11 cellular contexts compared by ENCODE assay signal in genomic region chr2:239164281-239164871, GRCh38.
DNase-seq lines count a peak whose midpoint lies in the region; ATAC-seq, FAIRE-seq and TF ChIP-seq lines count a peak whose summit lies in the region.
"Had no signal": no experiment of that assay in that cellular context is flagged by ENCODE, and none has a peak within 500 bp of the region (broad histone marks: within the 10 kb centered on the region; RNA-seq: fewer than 3 reads in every experiment).

No MANE protein-coding gene starts in this region.

- peak overlapping the region; percentile 26 for H3K4me3 Mint-ChIP-seq in activated T-cell treated with anti-CD3 and anti-CD28 coated beads, Interleukin-2, amount 50 U/mL, for 4 hours
- H3K4me3 Mint-ChIP-seq in activated T-cell treated with anti-CD3 and anti-CD28 coated beads, Interleukin-2, amount 50 U/mL, for 24 hours: no peak overlapping the region
- peak overlapping the region; percentile 22 for H3K4me3 Mint-ChIP-seq in activated CD8-positive, alpha-beta T cell treated with anti-CD3 and anti-CD28 coated beads, Interleukin-2, amount 10 ng/mL, durations not matched to agents 7 days and 5 days

- H3K27ac ChIP-seq in kidney (ENCODE audit: low read depth in 2 of 2, low read length in 2 of 2): no peak overlapping the region
- H3K27ac ChIP-seq: transverse colon had no signal

- H3K27me3 Mint-ChIP-seq in activated T-cell treated with anti-CD3 and anti-CD28 coated beads, Interleukin-2, amount 50 U/mL, for 4 hours (ENCODE audit: low read depth): no peaks in the 10 kb centered on the region
- no peaks in the 10 kb centered on the region for H3K27me3 Mint-ChIP-seq in activated T-cell treated with anti-CD3 and anti-CD28 coated beads, Interleukin-2, amount 50 U/mL, for 24 hours
- H3K27me3 Mint-ChIP-seq in activated CD8-positive, alpha-beta T cell treated with anti-CD3 and anti-CD28 coated beads, Interleukin-2, amount 10 ng/mL, durations not matched to agents 7 days and 5 days (ENCODE audit: low read depth): no peaks in the 10 kb centered on the region

- H3K9me3 ChIP-seq in kidney (ENCODE audit: control insufficient read depth in 1 of 2, low read length in 2 of 2): no peaks in the 10 kb centered on the region
- H3K9me3 ChIP-seq: transverse colon had no signal

- POLR2A ChIA-PET in activated CD8-positive, alpha-beta T cell treated with anti-CD3 and anti-CD28 coated beads, Interleukin-2, amount 10 ng/mL, durations not matched to agents 7 days and 5 days (lab: Charles Lee): interaction anchor here (0.7 kb wide), 1 partner anchor 10 kb away, joined by 3 read pairs; no protein-coding TSS in a partner anchor

- H3K36me3 ChIP-seq in kidney (ENCODE audit: control insufficient read depth in 1 of 2, insufficient read depth in 2 of 2, low read length in 2 of 2): peaks cover 4 to 16% of the 10 kb centered on the region in 2 donors

- H3K9ac ChIP-seq in kidney (ENCODE audit: low read length in 2 of 2): no peak overlapping the region

- CTCF ChIA-PET in activated CD8-positive, alpha-beta T cell treated with anti-CD3 and anti-CD28 coated beads, Interleukin-2, amount 10 ng/mL, durations not matched to agents 7 days and 5 days (lab: Charles Lee): no interaction called here

- H3K4me1 Mint-ChIP-seq in activated T-cell treated with anti-CD3 and anti-CD28 coated beads, Interleukin-2, amount 50 U/mL, for 4 hours (ENCODE audit: low read depth): peaks cover 19% of the 10 kb centered on the region
- peaks cover 20% of the 10 kb centered on the region for H3K4me1 Mint-ChIP-seq in activated T-cell treated with anti-CD3 and anti-CD28 coated beads, Interleukin-2, amount 50 U/mL, for 24 hours (ENCODE audit: low read depth)
- peaks cover 29% of the 10 kb centered on the region for H3K4me1 Mint-ChIP-seq in activated CD8-positive, alpha-beta T cell treated with anti-CD3 and anti-CD28 coated beads, Interleukin-2, amount 10 ng/mL, durations not matched to agents 7 days and 5 days (ENCODE audit: low read depth)

- TF ChIP-seq CTCF in kidney (IDR thresholded peaks at IDR 0.05; ENCODE audit: borderline replicate concordance, extremely low read depth, insufficient read depth): no peak

- no peaks in the 10 kb centered on the region for H3K4me1 ChIP-seq in kidney (ENCODE audit: control insufficient read depth in 1 of 2, insufficient read depth in 1 of 2, low read depth in 1 of 2, low read length in 2 of 2)

- H3K9me3 Mint-ChIP-seq in activated T-cell treated with anti-CD3 and anti-CD28 coated beads, Interleukin-2, amount 50 U/mL, for 4 hours: no peaks in the 10 kb centered on the region
- H3K9me3 Mint-ChIP-seq in activated T-cell treated with anti-CD3 and anti-CD28 coated beads, Interleukin-2, amount 50 U/mL, for 24 hours: no peaks in the 10 kb centered on the region
- H3K9me3 Mint-ChIP-seq in activated CD8-positive, alpha-beta T cell treated with anti-CD3 and anti-CD28 coated beads, Interleukin-2, amount 10 ng/mL, durations not matched to agents 7 days and 5 days (ENCODE audit: insufficient read depth): peaks cover 3% of the 10 kb centered on the region

- intact Hi-C loops in kidney (cut with DNase I): no loop called here

- no peak overlapping the region for H3K4me3 ChIP-seq in kidney (ENCODE audit: low read length in 2 of 2)
- H3K4me3 ChIP-seq: transverse colon had no signal

- no peak overlapping the region for H3K27ac Mint-ChIP-seq in activated T-cell treated with anti-CD3 and anti-CD28 coated beads, Interleukin-2, amount 50 U/mL, for 24 hours
- H3K27ac Mint-ChIP-seq in activated CD8-positive, alpha-beta T cell treated with anti-CD3 and anti-CD28 coated beads, Interleukin-2, amount 10 ng/mL, durations not matched to agents 7 days and 5 days: peak overlapping the region; percentile 78

- no peak for FAIRE-seq in kidney (lab: Jason Lieb, UNC)
- FAIRE-seq: endothelial cell of umbilical vein had no signal

- no peak for DNase-seq in activated T-cell treated with anti-CD3 and anti-CD28 coated beads, Interleukin-2, amount 50 U/mL, for 4 hours
- DNase-seq in activated T-cell treated with anti-CD3 and anti-CD28 coated beads, Interleukin-2, amount 50 U/mL, for 24 hours: no peak
- DNase-seq in activated CD8-positive, alpha-beta T cell treated with anti-CD3 and anti-CD28 coated beads, Interleukin-2, amount 10 ng/mL, durations not matched to agents 7 days and 5 days: peak; percentile 66
- DNase-seq in kidney: peak; percentile 66
- peak; percentile 44 for DNase-seq in superior temporal gyrus (ENCODE audit: extremely low spot score)
- no peak for DNase-seq in D341Med (ENCODE audit: low spot score)
- DNase-seq in NCI-H774 (lab: John Stamatoyannopoulos, UW): no peak
- DNase-seq: T1000, transverse colon had no signal

- ATAC-seq in activated T-cell treated with anti-CD3 and anti-CD28 coated beads, Interleukin-2, amount 50 U/mL, for 4 hours: peak; percentile 54 to 61
- ATAC-seq in activated CD8-positive, alpha-beta T cell treated with anti-CD3 and anti-CD28 coated beads, Interleukin-2, amount 10 ng/mL, durations not matched to agents 7 days and 5 days: peak; percentile 80
- ATAC-seq in GM21526 (IDR thresholded peaks at IDR 0.05; ENCODE audit: low FRiP score, unreplicated experiment): no peak

- H3K36me3 Mint-ChIP-seq in activated T-cell treated with anti-CD3 and anti-CD28 coated beads, Interleukin-2, amount 50 U/mL, for 4 hours (ENCODE audit: insufficient read depth): peaks cover 22% of the 10 kb centered on the region
- H3K36me3 Mint-ChIP-seq in activated T-cell treated with anti-CD3 and anti-CD28 coated beads, Interleukin-2, amount 50 U/mL, for 24 hours (ENCODE audit: low read depth): peaks cover 81% of the 10 kb centered on the region
- peaks cover 44% of the 10 kb centered on the region for H3K36me3 Mint-ChIP-seq in activated CD8-positive, alpha-beta T cell treated with anti-CD3 and anti-CD28 coated beads, Interleukin-2, amount 10 ng/mL, durations not matched to agents 7 days and 5 days (ENCODE audit: low read depth)

Comparison
In these comparisons a context has a peak if more than half of its experiments do, and no peak if none do; other contexts are left out.
1. DNase-seq: peak in activated CD8-positive, alpha-beta T cell treated with anti-CD3 and anti-CD28 coated beads, Interleukin-2, amount 10 ng/mL, durations not matched to agents 7 days and 5 days (single experiment), kidney (single experiment) and superior temporal gyrus (single experiment); none in activated T-cell treated with anti-CD3 and anti-CD28 coated beads, Interleukin-2, amount 50 U/mL, for 4 hours (single experiment), activated T-cell treated with anti-CD3 and anti-CD28 coated beads, Interleukin-2, amount 50 U/mL, for 24 hours (single experiment), D341Med (single experiment) and NCI-H774 (single experiment).